16 cellular contexts compared by ENCODE assay signal in genomic region chr13:98311200-98311548, GRCh38.
"Had no signal": no experiment of that assay in that cellular context is flagged by ENCODE, and none has a peak within 500 bp of the region (broad histone marks: within the 10 kb centered on the region; RNA-seq: fewer than 3 reads in every experiment).

No MANE protein-coding gene starts in this region.

- H3K4me1 ChIP-seq: psoas muscle had no signal

- H3K27me3 ChIP-seq: gastroesophageal sphincter, sigmoid colon had no signal

- H3K9me3 Mint-ChIP-seq: activated CD4-positive, alpha-beta memory T cell treated with anti-CD3 and anti-CD28 coated beads, Interleukin-2, amount 10 ng/mL, durations not matched to agents 7 days and 5 days; activated T-helper 1 cell treated with anti-CD3 and anti-CD28 coated beads, Interleukin-12 subunit alpha, Interleukin-12 subunit beta, Interleukin-2, Interleukin-4 antibody, amounts not matched to agents 30 ng/mL and 10 ng/mL and 1 ng/mL, durations not matched to agents 14 hours and 24 hours and 36 hours; naive thymus-derived CD4-positive, alpha-beta T cell had no signal

- H3K9me3 ChIP-seq: gastroesophageal sphincter, lower lobe of right lung, psoas muscle, sigmoid colon had no signal

- H3K4me3 Mint-ChIP-seq: activated CD4-positive, alpha-beta memory T cell treated with anti-CD3 and anti-CD28 coated beads, Interleukin-2, amount 10 ng/mL, durations not matched to agents 7 days and 5 days; activated CD4-positive, alpha-beta T cell treated with anti-CD3 and anti-CD28 coated beads for 36 hours; activated T-helper 1 cell treated with anti-CD3 and anti-CD28 coated beads, Interleukin-12 subunit alpha, Interleukin-12 subunit beta, Interleukin-2, Interleukin-4 antibody, amounts not matched to agents 30 ng/mL and 10 ng/mL and 1 ng/mL, durations not matched to agents 14 hours and 24 hours and 36 hours; naive thymus-derived CD4-positive, alpha-beta T cell had no signal

- H3K36me3 Mint-ChIP-seq: naive thymus-derived CD4-positive, alpha-beta T cell had no signal

- DNase-seq: activated CD4-positive, alpha-beta memory T cell treated with anti-CD3 and anti-CD28 coated beads, Interleukin-2, amount 10 ng/mL, durations not matched to agents 7 days and 5 days; activated CD4-positive, alpha-beta T cell treated with anti-CD3 and anti-CD28 coated beads for 36 hours; activated naive CD4-positive, alpha-beta T cell treated with Interleukin-2 at 50 U/mL for 16 hours; effector memory CD4-positive, alpha-beta T cell; lower lobe of right lung; naive thymus-derived CD4-positive, alpha-beta T cell; occipital lobe; psoas muscle; sigmoid colon; stimulated activated CD4-positive, alpha-beta T cell treated with anti-CD3 and anti-CD28 coated beads, Interleukin-2, amount 100 ng/mL, for 24 hours; stimulated activated naive CD4-positive, alpha-beta T cell; T-helper 9 cell had no signal

- ATAC-seq: activated CD4-positive, alpha-beta T cell treated with anti-CD3 and anti-CD28 coated beads for 36 hours; gastroesophageal sphincter; lower lobe of right lung; naive thymus-derived CD4-positive, alpha-beta T cell; psoas muscle had no signal

- H3K27ac Mint-ChIP-seq: activated CD4-positive, alpha-beta memory T cell treated with anti-CD3 and anti-CD28 coated beads, Interleukin-2, amount 10 ng/mL, durations not matched to agents 7 days and 5 days; activated CD4-positive, alpha-beta T cell treated with anti-CD3 and anti-CD28 coated beads for 36 hours; activated T-helper 1 cell treated with anti-CD3 and anti-CD28 coated beads, Interleukin-12 subunit alpha, Interleukin-12 subunit beta, Interleukin-2, Interleukin-4 antibody, amounts not matched to agents 30 ng/mL and 10 ng/mL and 1 ng/mL, durations not matched to agents 14 hours and 24 hours and 36 hours; naive thymus-derived CD4-positive, alpha-beta T cell had no signal

- H3K4me3 ChIP-seq: coronary artery, gastroesophageal sphincter, lower lobe of right lung, psoas muscle, sigmoid colon had no signal

- H3K27ac ChIP-seq: coronary artery, epithelial cell of prostate, gastroesophageal sphincter, lower lobe of right lung, psoas muscle had no signal

- H3K4me1 Mint-ChIP-seq: activated CD4-positive, alpha-beta memory T cell treated with anti-CD3 and anti-CD28 coated beads, Interleukin-2, amount 10 ng/mL, durations not matched to agents 7 days and 5 days; activated CD4-positive, alpha-beta T cell treated with anti-CD3 and anti-CD28 coated beads for 36 hours; naive thymus-derived CD4-positive, alpha-beta T cell had no signal

- H3K36me3 ChIP-seq: gastroesophageal sphincter, lower lobe of right lung, sigmoid colon had no signal

- H3K27me3 Mint-ChIP-seq: activated CD4-positive, alpha-beta memory T cell treated with anti-CD3 and anti-CD28 coated beads, Interleukin-2, amount 10 ng/mL, durations not matched to agents 7 days and 5 days; activated CD4-positive, alpha-beta T cell treated with anti-CD3 and anti-CD28 coated beads for 36 hours had no signal
